1 cellular context compared by ENCODE assay signal in genomic region chr1:37945743-37946702, GRCh38.
TF ChIP-seq lines count a peak whose summit lies in the region.

No MANE protein-coding gene starts in this region.

TF ChIP-seq in K562, 482 proteins besides CTCF, POLR2A, EP300 and RAD21 (continued from another document and continues in another):
- TF ChIP-seq FOXO4 (CRISPR knock-in tag; IDR thresholded peaks at IDR 0.05), result no peak; the same call in 1 of the 2 replicates
- TF ChIP-seq RBM34 (IDR thresholded peaks at IDR 0.05; ENCODE audit: borderline replicate concordance, insufficient read depth, low read length), result no peak
- TF ChIP-seq ZNF133 (CRISPR knock-in tag; IDR thresholded peaks at IDR 0.05), result no peak
- TF ChIP-seq ZBTB43 (CRISPR knock-in tag; IDR thresholded peaks at IDR 0.05), result no peak
- TF ChIP-seq PREB (CRISPR knock-in tag; IDR thresholded peaks at IDR 0.05), result no peak
- peak; percentile 65 for TF ChIP-seq TAF1 (IDR thresholded peaks at IDR 0.05; ENCODE audit: control insufficient read depth, extremely low read depth, insufficient read depth, low read length, severe bottlenecking)
- TF ChIP-seq SOX6 (IDR thresholded peaks at IDR 0.05), result no peak
- no peak for TF ChIP-seq RBM17 (IDR thresholded peaks at IDR 0.05; ENCODE audit: borderline replicate concordance, low read depth, low read length)
- TF ChIP-seq TSHZ1 (CRISPR knock-in tag; IDR thresholded peaks at IDR 0.05), result no peak
- peak; percentile 55 for TF ChIP-seq NFE2 (IDR thresholded peaks at IDR 0.05; ENCODE audit: low read depth)
- TF ChIP-seq SMARCC2 (IDR thresholded peaks at IDR 0.05; ENCODE audit: low read depth), result no peak
- TF ChIP-seq PTRF (tag; IDR thresholded peaks at IDR 0.05), result no peak
- no peak for TF ChIP-seq KLF13 (tag; IDR thresholded peaks at IDR 0.05; ENCODE audit: borderline replicate concordance, low read depth)
- TF ChIP-seq IRF2 (CRISPR knock-in tag; IDR thresholded peaks at IDR 0.05), result no peak
- no peak for TF ChIP-seq CBX1 (IDR thresholded peaks at IDR 0.05; ENCODE audit: low read depth)
- no peak for TF ChIP-seq ATF2 (CRISPR knock-in tag; IDR thresholded peaks at IDR 0.05)
- TF ChIP-seq HMG20A (CRISPR knock-in tag; conservative IDR thresholded peaks at IDR 0.05), result no peak
- no peak for TF ChIP-seq DACH1 (IDR thresholded peaks at IDR 0.05; ENCODE audit: partially characterized antibody)
- TF ChIP-seq PHF21A (IDR thresholded peaks at IDR 0.05; ENCODE audit: borderline replicate concordance, low read depth), result no peak
- peak; percentile 37; the same call in 1 of the 2 replicates for TF ChIP-seq ATF7 (IDR thresholded peaks at IDR 0.05)
- TF ChIP-seq SMARCA5 (IDR thresholded peaks at IDR 0.05), result no peak
- no peak for TF ChIP-seq TSC22D4 (tag; IDR thresholded peaks at IDR 0.05)
- no peak for TF ChIP-seq ATF4 (CRISPR knock-in tag; IDR thresholded peaks at IDR 0.05)
- no peak for TF ChIP-seq MEF2D (tag; conservative IDR thresholded peaks at IDR 0.05; ENCODE audit: low read depth)
- 0 out of 2 replicates have a peak, but pooled peaks have one; percentile 16 for TF ChIP-seq ZBTB17 (CRISPR knock-in tag; IDR thresholded peaks at IDR 0.05)
- peak; percentile 86 for TF ChIP-seq ZNF592 (IDR thresholded peaks at IDR 0.05)
- TF ChIP-seq TEAD2 (tag; IDR thresholded peaks at IDR 0.05), result no peak
- no peak for TF ChIP-seq SP2 (IDR thresholded peaks at IDR 0.05; ENCODE audit: extremely low read depth, low read depth, low read length, poor library complexity, severe bottlenecking)
- peak; percentile 37; the same call in 1 of the 2 replicates for TF ChIP-seq JUN (IDR thresholded peaks at IDR 0.05; ENCODE audit: borderline replicate concordance, low read depth, low read length)
- TF ChIP-seq JUN (CRISPR knock-in tag; IDR thresholded peaks at IDR 0.05; ENCODE audit: borderline replicate concordance), result no peak
- TF ChIP-seq HEY1 (CRISPR knock-in tag; IDR thresholded peaks at IDR 0.05; ENCODE audit: borderline replicate concordance), result no peak
- TF ChIP-seq ZNF444 (CRISPR knock-in tag; IDR thresholded peaks at IDR 0.05), result no peak
- TF ChIP-seq ZBED1 (IDR thresholded peaks at IDR 0.05), result no peak
- TF ChIP-seq HLTF (IDR thresholded peaks at IDR 0.05), result no peak
- peak; percentile 60; the same call in 1 of the 2 replicates for TF ChIP-seq NFRKB (IDR thresholded peaks at IDR 0.05; ENCODE audit: low read depth)
- peak; percentile 30; the same call in 1 of the 2 replicates for TF ChIP-seq DPF2 (IDR thresholded peaks at IDR 0.05)
- TF ChIP-seq THRA (IDR thresholded peaks at IDR 0.05), result no peak
- TF ChIP-seq EZH2 (IDR thresholded peaks at IDR 0.05; ENCODE audit: borderline replicate concordance, low read depth, low read length), result no peak
- TF ChIP-seq SMARCE1 (IDR thresholded peaks at IDR 0.05), result 0 out of 2 replicates have a peak, but pooled peaks have one; percentile 11
- TF ChIP-seq ZBTB1 (CRISPR knock-in tag; IDR thresholded peaks at IDR 0.05; ENCODE audit: borderline replicate concordance, low read depth), result 0 out of 2 replicates have a peak, but pooled peaks have one; percentile 33
- TF ChIP-seq ZNF165 (CRISPR knock-in tag; IDR thresholded peaks at IDR 0.05; ENCODE audit: borderline replicate concordance), result no peak
- TF ChIP-seq ZNF589 (CRISPR knock-in tag; IDR thresholded peaks at IDR 0.05; ENCODE audit: low read depth), result peak; percentile 29; the same call in 1 of the 2 replicates
- no peak for TF ChIP-seq ID3 (CRISPR knock-in tag; IDR thresholded peaks at IDR 0.05)
- TF ChIP-seq ID3 (tag; IDR thresholded peaks at IDR 0.05), result peak; percentile 25; the same call in 1 of the 2 replicates
- no peak for TF ChIP-seq SREBF1 (IDR thresholded peaks at IDR 0.05; ENCODE audit: borderline replicate concordance, low read depth, low read length)
- TF ChIP-seq CXXC5 (CRISPR knock-in tag; IDR thresholded peaks at IDR 0.05), result peak; percentile 48; the same call in 1 of the 2 replicates
- peak in 1 of 2 experiments; percentile 51; a peak in 2 of 4 replicates for TF ChIP-seq MAZ (CRISPR knock-in tag; conservative IDR thresholded peaks at IDR 0.05 in 1 of 2, IDR thresholded peaks at IDR 0.05 in 1 of 2)
